ENCODE assay signal across 1 cellular context in the genomic region with DNA sequence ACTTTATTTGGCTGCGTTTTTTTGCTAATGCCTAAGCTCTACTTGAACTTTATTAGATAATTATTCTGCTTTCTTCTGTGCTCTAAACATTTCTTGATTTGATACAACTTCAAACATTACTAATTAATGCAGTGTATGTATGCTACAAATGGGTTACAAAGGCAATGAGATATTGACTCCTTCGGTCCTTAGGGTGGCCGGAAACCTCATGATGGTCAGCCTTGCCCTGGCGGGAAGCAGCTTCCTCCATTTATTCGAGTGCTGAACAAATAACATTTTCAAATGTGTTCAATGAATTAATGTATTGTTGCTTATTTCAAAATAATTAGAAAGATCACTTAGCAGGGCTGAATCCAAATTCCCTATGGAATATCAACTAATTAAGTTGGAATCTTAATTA.
TF ChIP-seq lines count a peak whose summit lies in the region.

No MANE protein-coding gene starts in this region.

TF ChIP-seq in endothelial cell of umbilical vein, 7 proteins besides CTCF, POLR2A, EP300 and RAD21:
- TF ChIP-seq MYC (IDR thresholded peaks at IDR 0.05; ENCODE audit: low read depth, low read length): no peak
- TF ChIP-seq FOS (IDR thresholded peaks at IDR 0.05; ENCODE audit: borderline replicate concordance, insufficient read depth, low read length): no peak
- TF ChIP-seq POLR2AphosphoS5 (IDR thresholded peaks at IDR 0.05; ENCODE audit: insufficient read depth, low read depth, low read length): no peak
- no peak for TF ChIP-seq EZH2 (IDR thresholded peaks at IDR 0.05; ENCODE audit: borderline replicate concordance, low read depth, low read length, severe bottlenecking)
- TF ChIP-seq JUN (IDR thresholded peaks at IDR 0.05; ENCODE audit: borderline replicate concordance, insufficient read depth, insufficient read length, low read depth): no peak
- TF ChIP-seq, protein P1, sequence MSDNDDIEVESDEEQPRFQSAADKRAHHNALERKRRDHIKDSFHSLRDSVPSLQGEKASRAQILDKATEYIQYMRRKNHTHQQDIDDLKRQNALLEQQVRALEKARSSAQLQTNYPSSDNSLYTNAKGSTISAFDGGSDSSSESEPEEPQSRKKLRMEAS (IDR thresholded peaks at IDR 0.05; ENCODE audit: insufficient read depth, insufficient read length): no peak
- TF ChIP-seq GATA2 (IDR thresholded peaks at IDR 0.05; ENCODE audit: insufficient read depth, insufficient read length, low read depth, low read length): no peak
TF ChIP-seq in endothelial cell of umbilical vein: peak in this region for 0.
